ENCODE assay signal across 15 cellular contexts in the genomic region with DNA sequence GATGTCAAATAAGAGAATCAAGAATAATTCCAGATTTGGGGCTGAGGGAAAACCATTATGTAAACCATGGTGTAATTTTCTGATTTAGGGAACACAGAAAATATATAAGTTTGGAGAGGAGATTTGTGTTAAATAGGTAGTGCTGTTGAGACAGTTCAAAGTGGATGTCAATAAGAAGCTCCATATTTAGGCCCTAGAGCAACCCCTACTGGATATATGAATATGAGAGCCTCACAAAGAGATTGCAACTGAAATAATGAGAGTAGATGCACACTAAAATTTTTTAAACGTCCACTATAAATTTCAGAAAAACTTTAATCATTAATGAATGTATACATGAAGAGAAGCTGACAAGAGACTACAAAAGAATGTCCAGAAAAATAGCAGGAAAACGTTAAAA.
A peak's percentile ranks its signal among the peaks of the same experiment; 100 is the strongest.
DNase-seq lines count a peak whose midpoint lies in the region; ATAC-seq, FAIRE-seq and TF ChIP-seq lines count a peak whose summit lies in the region.
"Had no signal": no experiment of that assay in that cellular context is flagged by ENCODE, and none has a peak within 500 bp of the region (broad histone marks: within the 10 kb centered on the region; RNA-seq: fewer than 3 reads in every experiment).

No MANE protein-coding gene starts in this region.

- H3K27me3 Mint-ChIP-seq in activated CD4-positive, alpha-beta memory T cell treated with anti-CD3 and anti-CD28 coated beads, Interleukin-2, amount 10 ng/mL, durations not matched to agents 7 days and 5 days, result no peaks in the 10 kb centered on the region

- no peaks in the 10 kb centered on the region for H3K4me1 Mint-ChIP-seq in activated CD4-positive, alpha-beta memory T cell treated with anti-CD3 and anti-CD28 coated beads, Interleukin-2, amount 10 ng/mL, durations not matched to agents 7 days and 5 days

- H3K36me3 ChIP-seq in bronchial epithelial cell (ENCODE audit: control insufficient read depth, insufficient read depth, low read length), result no peaks in the 10 kb centered on the region
- H3K36me3 ChIP-seq: uterus had no signal

- POLR2A ChIA-PET in activated CD4-positive, alpha-beta memory T cell treated with anti-CD3 and anti-CD28 coated beads, Interleukin-2, amount 10 ng/mL, durations not matched to agents 7 days and 5 days (lab: Charles Lee), result no interaction called here

- H3K4me3 ChIP-seq in bronchial epithelial cell (ENCODE audit: low read depth, low read length) (no peak overlapping the region), skeletal muscle cell (ENCODE audit: low read depth, low read length) (no peak overlapping the region)
- H3K4me3 ChIP-seq: GM12878, uterus had no signal

- H3K4me3 Mint-ChIP-seq in activated CD4-positive, alpha-beta memory T cell treated with anti-CD3 and anti-CD28 coated beads, Interleukin-2, amount 10 ng/mL, durations not matched to agents 7 days and 5 days, result no peak overlapping the region

- H3K9me3 Mint-ChIP-seq in activated CD4-positive, alpha-beta memory T cell treated with anti-CD3 and anti-CD28 coated beads, Interleukin-2, amount 10 ng/mL, durations not matched to agents 7 days and 5 days, result peaks cover 4% of the 10 kb centered on the region

- ATAC-seq in HG03159 (IDR thresholded peaks at IDR 0.05; ENCODE audit: unreplicated experiment) (no peak), GM21528 (IDR thresholded peaks at IDR 0.05; ENCODE audit: low FRiP score, unreplicated experiment) (no peak)
- ATAC-seq: GM12878, left ventricle myocardium superior had no signal

- peak; percentile 24 for TF ChIP-seq CTCF in bronchial epithelial cell (IDR thresholded peaks at IDR 0.05; ENCODE audit: insufficient read depth, low read length, severe bottlenecking)

- H3K36me3 Mint-ChIP-seq in activated CD4-positive, alpha-beta memory T cell treated with anti-CD3 and anti-CD28 coated beads, Interleukin-2, amount 10 ng/mL, durations not matched to agents 7 days and 5 days (ENCODE audit: low read depth), result no peaks in the 10 kb centered on the region

- no peak for FAIRE-seq in bronchial epithelial cell (lab: Jason Lieb, UNC)
- FAIRE-seq: GM12878 had no signal

- CTCF ChIA-PET in activated CD4-positive, alpha-beta memory T cell treated with anti-CD3 and anti-CD28 coated beads, Interleukin-2, amount 10 ng/mL, durations not matched to agents 7 days and 5 days (lab: Charles Lee), result no interaction called here

- no peak overlapping the region for H3K27ac Mint-ChIP-seq in activated CD4-positive, alpha-beta memory T cell treated with anti-CD3 and anti-CD28 coated beads, Interleukin-2, amount 10 ng/mL, durations not matched to agents 7 days and 5 days

- H3K27me3 ChIP-seq in bronchial epithelial cell (ENCODE audit: control insufficient read depth, insufficient read depth, low read length), result no peaks in the 10 kb centered on the region
- H3K27me3 ChIP-seq: uterus had no signal

- DNase-seq in NCI-H748 (lab: John Stamatoyannopoulos, UW; ENCODE audit: unreplicated experiment), result peak; percentile 49
- DNase-seq in NCI-H748 treated with DMSO at 0.1 percent for 48 hours (lab: John Stamatoyannopoulos, UW), result no peak
- DNase-seq in NCI-H146 (lab: John Stamatoyannopoulos, UW), result peak; percentile 36
- DNase-seq in bronchial epithelial cell (ENCODE audit: low read depth), result peak; percentile 36
- peak; percentile 4 for DNase-seq in skeletal muscle cell (ENCODE audit: low read depth)
- DNase-seq in activated CD4-positive, alpha-beta memory T cell treated with anti-CD3 and anti-CD28 coated beads, Interleukin-2, amount 10 ng/mL, durations not matched to agents 7 days and 5 days, result no peak
- DNase-seq: C1 segment of cervical spinal cord, erythroblast, left ventricle myocardium superior, MV-4-11, SHP77, uterus had no signal

Comparison
In these comparisons a context has a peak if more than half of its experiments do, and no peak if none do; other contexts are left out.
1. DNase-seq: peak in NCI-H748 (single experiment), NCI-H146 (single experiment), bronchial epithelial cell (single experiment) and skeletal muscle cell (single experiment); none in NCI-H748 treated with DMSO at 0.1 percent for 48 hours (single experiment) and activated CD4-positive, alpha-beta memory T cell treated with anti-CD3 and anti-CD28 coated beads, Interleukin-2, amount 10 ng/mL, durations not matched to agents 7 days and 5 days (single experiment).